Comparison of ENCODE assay signal across 8 cellular contexts in the genomic region with DNA sequence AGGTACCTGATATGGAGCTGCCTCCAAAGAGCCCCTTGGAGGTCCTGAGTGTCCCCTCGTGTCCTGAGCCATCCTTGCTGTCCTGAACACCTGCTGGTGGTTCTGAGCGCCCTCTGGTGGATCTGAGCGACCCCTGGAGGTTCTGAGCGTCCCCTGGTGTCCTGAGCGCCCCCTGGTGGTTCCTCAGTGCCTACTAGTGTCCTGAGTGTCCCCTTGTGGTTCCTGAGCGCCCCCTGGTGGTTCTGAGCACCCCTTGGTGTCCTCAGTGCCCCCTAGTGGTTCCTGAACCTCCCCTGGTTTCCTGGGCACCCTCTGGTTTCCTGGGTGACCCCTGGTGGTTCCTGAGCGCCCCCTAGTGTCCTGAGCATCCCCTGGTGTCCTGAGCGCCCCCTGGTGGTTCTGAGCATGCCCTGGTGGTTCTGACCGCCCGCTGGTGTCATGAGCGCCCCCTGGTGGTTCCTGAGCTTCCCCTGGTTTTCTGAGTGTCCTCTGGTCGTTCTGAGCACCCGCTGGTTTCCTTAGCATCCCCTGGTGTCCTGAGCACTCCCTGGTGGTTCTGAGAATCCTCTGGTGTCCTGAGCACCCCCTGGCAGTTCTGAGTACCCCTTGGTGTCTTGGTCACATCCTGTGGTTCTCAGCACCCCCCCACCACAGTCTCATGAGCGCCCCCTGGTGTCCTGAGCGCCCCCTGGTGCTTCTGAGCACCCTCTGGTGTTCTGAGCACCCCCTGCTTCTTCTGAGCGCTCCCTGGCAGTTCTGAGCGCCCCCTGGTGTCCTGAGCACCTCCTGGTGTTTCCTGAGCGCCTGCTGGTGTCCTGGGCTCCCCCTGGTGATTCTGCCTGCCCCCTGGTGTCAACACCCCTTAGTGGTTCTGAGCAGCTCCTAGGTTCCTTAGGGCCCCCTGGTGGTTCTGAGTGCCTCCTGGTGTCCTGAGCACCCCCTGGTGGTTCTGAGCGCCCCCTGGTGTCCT.
DNase-seq lines count a peak whose midpoint lies in the region; ATAC-seq and TF ChIP-seq lines count a peak whose summit lies in the region.
"Not testable (repeated sequence)": the region's sequence is repeated elsewhere in the genome, so short reads cannot be mapped to it uniquely, and the experiment has no call there.

No MANE protein-coding gene starts in this region.

- CTCF ChIA-PET in activated CD4-positive, alpha-beta T cell treated with anti-CD3 and anti-CD28 coated beads for 36 hours (lab: Charles Lee): not testable (repeated sequence)

- H3K9me3 Mint-ChIP-seq in activated CD4-positive, alpha-beta T cell treated with anti-CD3 and anti-CD28 coated beads for 36 hours (ENCODE audit: low read depth); stimulated activated naive CD8-positive, alpha-beta T cell treated with anti-CD3 and anti-CD28 coated beads, Interleukin-15, amount 100 ng/mL, for 72 hours: not testable (repeated sequence)

- not testable (repeated sequence) for DNase-seq in activated CD4-positive, alpha-beta T cell treated with anti-CD3 and anti-CD28 coated beads for 36 hours; left cardiac atrium; stimulated activated naive CD8-positive, alpha-beta T cell treated with anti-CD3 and anti-CD28 coated beads, Interleukin-15, amount 100 ng/mL, for 72 hours

- intact Hi-C loops in activated CD4-positive, alpha-beta T cell treated with anti-CD3 and anti-CD28 coated beads for 36 hours (cut with DNase I, micrococcal nuclease); left cardiac atrium (cut with DNase I): not testable (repeated sequence)

- H3K4me3 Mint-ChIP-seq in activated CD4-positive, alpha-beta T cell treated with anti-CD3 and anti-CD28 coated beads for 36 hours; stimulated activated naive CD8-positive, alpha-beta T cell treated with anti-CD3 and anti-CD28 coated beads, Interleukin-15, amount 100 ng/mL, for 72 hours: not testable (repeated sequence)

- POLR2A ChIA-PET in activated CD4-positive, alpha-beta T cell treated with anti-CD3 and anti-CD28 coated beads for 36 hours (lab: Charles Lee): not testable (repeated sequence)

- H3K27me3 Mint-ChIP-seq in activated CD4-positive, alpha-beta T cell treated with anti-CD3 and anti-CD28 coated beads for 36 hours; stimulated activated naive CD8-positive, alpha-beta T cell treated with anti-CD3 and anti-CD28 coated beads, Interleukin-15, amount 100 ng/mL, for 72 hours: not testable (repeated sequence)

- H3K36me3 Mint-ChIP-seq in activated CD4-positive, alpha-beta T cell treated with anti-CD3 and anti-CD28 coated beads for 36 hours (ENCODE audit: low read depth): not testable (repeated sequence)

- H3K4me1 Mint-ChIP-seq in activated CD4-positive, alpha-beta T cell treated with anti-CD3 and anti-CD28 coated beads for 36 hours; stimulated activated naive CD8-positive, alpha-beta T cell treated with anti-CD3 and anti-CD28 coated beads, Interleukin-15, amount 100 ng/mL, for 72 hours: not testable (repeated sequence)

- ATAC-seq in GM18505 (IDR thresholded peaks at IDR 0.05; ENCODE audit: unreplicated experiment) (peak; percentile 76), GM19328 (IDR thresholded peaks at IDR 0.05; ENCODE audit: unreplicated experiment) (peak; percentile 77), GM21576 (IDR thresholded peaks at IDR 0.05; ENCODE audit: unreplicated experiment) (peak; percentile 66), HG02938 (IDR thresholded peaks at IDR 0.05; ENCODE audit: unreplicated experiment) (peak; percentile 59), HG03342 (IDR thresholded peaks at IDR 0.05; ENCODE audit: unreplicated experiment) (peak; percentile 73), left cardiac atrium (peak; percentile 57 to 66)
- ATAC-seq in activated CD4-positive, alpha-beta T cell treated with anti-CD3 and anti-CD28 coated beads for 36 hours: peak; percentile 75
- peak; percentile 83 for ATAC-seq in stimulated activated naive CD8-positive, alpha-beta T cell treated with anti-CD3 and anti-CD28 coated beads, Interleukin-15, amount 100 ng/mL, for 72 hours

- H3K27ac Mint-ChIP-seq in activated CD4-positive, alpha-beta T cell treated with anti-CD3 and anti-CD28 coated beads for 36 hours; stimulated activated naive CD8-positive, alpha-beta T cell treated with anti-CD3 and anti-CD28 coated beads, Interleukin-15, amount 100 ng/mL, for 72 hours: not testable (repeated sequence)

- not testable (repeated sequence) for TF ChIP-seq POLR2A in GM18505 (IDR thresholded peaks at IDR 0.05; ENCODE audit: borderline replicate concordance, extremely low read depth, insufficient read depth, insufficient read length)
